ENCODE assay signal across 8 cellular contexts in genomic region chr6:3118353-3119039, GRCh38. TPM values are rescaled to one million over a fixed set of nuclear protein-coding genes. Genes with fewer than 3 reads are reported as not detected.
DNase-seq lines count a peak whose midpoint lies in the region; ATAC-seq and TF ChIP-seq lines count a peak whose summit lies in the region.

TSS of gene BPHL (plus strand) at chr6:3118711. CDS start at chr6:3118741, 30 bp downstream.

- H3K4me3 Mint-ChIP-seq in nephron: peak within 1 kb of the TSS; percentile 80 to 88 (median 83)

- peak within 1 kb of the TSS; percentile 99 for H2AFZ ChIP-seq in Loucy (ENCODE audit: low read length)

- peak; percentile 94 for DNase-seq in ELR (ENCODE audit: low read depth)
- peak; percentile 100 for DNase-seq in H7
- peak; percentile 96 for DNase-seq in RWPE2 (ENCODE audit: low spot score)
- peak; percentile 100 for DNase-seq in activated effector memory CD4-positive, alpha-beta T cell treated with anti-CD3 and anti-CD28 coated beads, Interleukin-2, amount 50 U/mL, for 16 hours
- peak; percentile 91 for DNase-seq in fibroblast of the aortic adventitia (ENCODE audit: low read depth)
- DNase-seq in stimulated activated naive CD8-positive, alpha-beta T cell treated with anti-CD3 and anti-CD28 coated beads, Interleukin-15, Interleukin-2, amounts not matched to agents 100 U/mL and 50 U/mL, for 24 hours: peak; percentile 100

- peaks cover 7% of the 10 kb centered on the region for H3K79me2 ChIP-seq in Loucy (ENCODE audit: insufficient read depth, low read length)

- no peaks in the 10 kb centered on the region for H4K20me1 ChIP-seq in Loucy (ENCODE audit: insufficient read depth, low read length, poor library complexity, severe bottlenecking)

- H3K9me3 Mint-ChIP-seq in nephron: no peaks in the 10 kb centered on the region

- H3K9me2 ChIP-seq in Loucy (replicated peaks; ENCODE audit: low read depth, low read length): no peaks in the 10 kb centered on the region

- no peaks in the 10 kb centered on the region for H3F3A ChIP-seq in Loucy (ENCODE audit: low read depth)

- TF ChIP-seq CTCF in Loucy (conservative IDR thresholded peaks at IDR 0.05; ENCODE audit: low read length) (no peak), RWPE2 (IDR thresholded peaks at IDR 0.05; ENCODE audit: poor library complexity, severe bottlenecking) (no peak), fibroblast of the aortic adventitia (IDR thresholded peaks at IDR 0.05; ENCODE audit: insufficient read depth, low read length) (no peak), nephron (IDR thresholded peaks at IDR 0.05; ENCODE audit: unreplicated experiment in 3 of 3) (no peak)

- H3K27ac ChIP-seq in RWPE2 (ENCODE audit: poor library complexity, severe bottlenecking): peak within 1 kb of the TSS; percentile 39

- H3K36me3 ChIP-seq in H7 (replicated peaks; ENCODE audit: control insufficient read depth, insufficient read depth, low read length) (no peaks in the 10 kb centered on the region; the same call in 1 of the 2 replicates), Loucy (ENCODE audit: insufficient read depth, low read length) (peaks cover 11% of the 10 kb centered on the region; the same call in 1 of the 2 replicates), RWPE2 (ENCODE audit: low read depth) (no peaks in the 10 kb centered on the region)

- H3K4me1 Mint-ChIP-seq in nephron: peaks cover 18% of the 10 kb centered on the region

- no peaks in the 10 kb centered on the region for H3K9me3 ChIP-seq in Loucy (ENCODE audit: insufficient read depth, low read depth, low read length)
- no peaks in the 10 kb centered on the region for H3K9me3 ChIP-seq in RWPE2 (ENCODE audit: severe bottlenecking)

- H3K4me2 ChIP-seq in Loucy (ENCODE audit: low read depth, low read length, poor library complexity, severe bottlenecking): peak within 1 kb of the TSS; percentile 96

- ATAC-seq in RWPE2 (ENCODE audit: low read depth): peak; percentile 85
- ATAC-seq in stimulated activated naive CD8-positive, alpha-beta T cell treated with anti-CD3 and anti-CD28 coated beads, Interleukin-15, Interleukin-2, amounts not matched to agents 100 U/mL and 50 U/mL, for 24 hours: peak; percentile 94

- H3K27me3 Mint-ChIP-seq in nephron (ENCODE audit: low read depth): no peaks in the 10 kb centered on the region

- H3K27ac Mint-ChIP-seq in nephron: peak within 1 kb of the TSS; percentile 82 to 95 (median 92)

- peak within 1 kb of the TSS; percentile 91 for H3K9ac ChIP-seq in Loucy (ENCODE audit: low read depth, low read length, poor library complexity, severe bottlenecking)

- H3K4me3 ChIP-seq in H7 (ENCODE audit: insufficient read depth, low read depth, low read length): peak within 1 kb of the TSS; percentile 79
- peak within 1 kb of the TSS; percentile 88 for H3K4me3 ChIP-seq in Loucy (ENCODE audit: low read length, poor library complexity, severe bottlenecking)
- H3K4me3 ChIP-seq in RWPE2 (ENCODE audit: severe bottlenecking): peak within 1 kb of the TSS; percentile 61
- peak within 1 kb of the TSS; percentile 85 for H3K4me3 ChIP-seq in fibroblast of the aortic adventitia (ENCODE audit: low read depth, low read length)

- no peaks in the 10 kb centered on the region for H3K27me3 ChIP-seq in H7 (ENCODE audit: control insufficient read depth, insufficient read depth, low read length)
- no peaks in the 10 kb centered on the region for H3K27me3 ChIP-seq in Loucy (ENCODE audit: insufficient read depth, low read length, poor library complexity, severe bottlenecking)
- H3K27me3 ChIP-seq in RWPE2 (ENCODE audit: insufficient read depth, poor library complexity, severe bottlenecking): no peaks in the 10 kb centered on the region

- H3K36me3 Mint-ChIP-seq in nephron (ENCODE audit: low read depth): peaks cover 4% of the 10 kb centered on the region

- H3K4me1 ChIP-seq in Loucy (ENCODE audit: insufficient read depth, low read length, poor library complexity, severe bottlenecking): peaks cover 16% of the 10 kb centered on the region
- peaks cover 9% of the 10 kb centered on the region for H3K4me1 ChIP-seq in RWPE2 (ENCODE audit: insufficient read depth, poor library complexity, severe bottlenecking)

RNA-seq across cellular contexts. Expression of gene BPHL, which starts in this region (rescaled TPM):
- 30.7 and 38.1 TPM in 2 replicates for total RNA-seq in H7 (2014; rRNA removed; shearing (Covaris generic))
- 14.8 and 17.7 TPM in 2 replicates for total RNA-seq in fibroblast of the aortic adventitia (ENCODE audit: low replicate concordance)

Comparison
In these comparisons a context has a peak if more than half of its experiments do, and no peak if none do; other contexts are left out.
1. Peak in every context shown above with its lines: DNase-seq, ATAC-seq, H3K4me3 ChIP-seq and H3K27ac ChIP-seq.